20 cellular contexts compared by ENCODE assay signal in genomic region chr11:85937838-85938237, GRCh38.
DNase-seq lines count a peak whose midpoint lies in the region; ATAC-seq and TF ChIP-seq lines count a peak whose summit lies in the region.
"Had no signal": no experiment of that assay in that cellular context is flagged by ENCODE, and none has a peak within 500 bp of the region (broad histone marks: within the 10 kb centered on the region; RNA-seq: fewer than 3 reads in every experiment).

No MANE protein-coding gene starts in this region.

- H3K27ac ChIP-seq in HEK293 (ENCODE audit: extremely low read depth, low read depth, low read length) (no peak overlapping the region), substantia nigra (ENCODE audit: low read depth, low read length, poor library complexity, severe bottlenecking) (no peak overlapping the region)
- H3K27ac ChIP-seq: A549, GM23248 had no signal

- intact Hi-C loops in CD14-positive monocyte (cut with micrococcal nuclease), result no loop called here
- intact Hi-C loops in dendritic cell treated with granulocyte-macrophage colony-stimulating factor and Interleukin-4, amounts not matched to agents 40 ng/mL and 50 ng/mL, for 4 days (cut with micrococcal nuclease), result no loop called here

- DNase-seq in CD14-positive monocyte (ENCODE audit: low spot score) (no peak), NCI-H146 treated with DMSO at 0.1 percent for 48 hours (lab: John Stamatoyannopoulos, UW; ENCODE audit: unreplicated experiment) (no peak), substantia nigra (lab: John Stamatoyannopoulos, UW) (no peak)
- DNase-seq: 8988T; ACHN; C1 segment of cervical spinal cord; CD4-positive, alpha-beta T cell; CD8-positive, alpha-beta memory T cell; DMS 273 treated with DMSO at 0.1 percent for 48 hours; DMS79; EL; GDM1; GM23248; H7; HCEC 1CT had no signal

- no peak overlapping the region for H3K4me3 Mint-ChIP-seq in CD14-positive monocyte
- H3K4me3 Mint-ChIP-seq in dendritic cell treated with granulocyte-macrophage colony-stimulating factor and Interleukin-4, amounts not matched to agents 40 ng/mL and 50 ng/mL, for 4 days, result no peak overlapping the region
- H3K4me3 Mint-ChIP-seq: CD4-positive, alpha-beta T cell; CD8-positive, alpha-beta memory T cell had no signal

- no peaks in the 10 kb centered on the region for H3K9me3 ChIP-seq in HEK293 (ENCODE audit: control insufficient read depth, insufficient read depth, low read depth, low read length)
- H3K9me3 ChIP-seq: A549 had no signal

- peaks cover 8% of the 10 kb centered on the region for H3K4me1 Mint-ChIP-seq in CD14-positive monocyte
- H3K4me1 Mint-ChIP-seq in dendritic cell treated with granulocyte-macrophage colony-stimulating factor and Interleukin-4, amounts not matched to agents 40 ng/mL and 50 ng/mL, for 4 days (ENCODE audit: low read depth), result no peaks in the 10 kb centered on the region
- H3K4me1 Mint-ChIP-seq: CD8-positive, alpha-beta memory T cell had no signal

- no peak overlapping the region for H3K4me3 ChIP-seq in HEK293 (ENCODE audit: low read depth, low read length)
- H3K4me3 ChIP-seq: A549, GM12878, GM23248 had no signal

- peaks cover 1 to 4% of the 10 kb centered on the region in 2 donors for H3K36me3 Mint-ChIP-seq in CD14-positive monocyte
- peaks cover 8% of the 10 kb centered on the region for H3K36me3 Mint-ChIP-seq in dendritic cell treated with granulocyte-macrophage colony-stimulating factor and Interleukin-4, amounts not matched to agents 40 ng/mL and 50 ng/mL, for 4 days (ENCODE audit: low read depth)

- CTCF ChIA-PET in HEK293 (lab: Yijun Ruan, JAX), result no interaction called here

- no peaks in the 10 kb centered on the region for H3K4me1 ChIP-seq in HEK293 (ENCODE audit: control insufficient read depth, insufficient read depth, low read length)
- H3K4me1 ChIP-seq: A549 had no signal

- H3K36me3 ChIP-seq in HEK293 (ENCODE audit: control insufficient read depth in 2 of 2, insufficient read depth in 1 of 2, low read length in 2 of 2), result no peaks in the 10 kb centered on the region

- peak overlapping the region in 5 of 7 donors; percentile 30 to 84 (median 50) for H3K27ac Mint-ChIP-seq in CD14-positive monocyte
- peak overlapping the region; percentile 50 for H3K27ac Mint-ChIP-seq in dendritic cell treated with granulocyte-macrophage colony-stimulating factor and Interleukin-4, amounts not matched to agents 40 ng/mL and 50 ng/mL, for 4 days
- H3K27ac Mint-ChIP-seq: CD4-positive, alpha-beta T cell; CD8-positive, alpha-beta memory T cell had no signal

- peaks cover 4 to 15% (median 4%) of the 10 kb centered on the region in 3 donors for H3K27me3 Mint-ChIP-seq in CD14-positive monocyte (ENCODE audit: low read depth in 3 of 3)
- peaks cover 8% of the 10 kb centered on the region for H3K27me3 Mint-ChIP-seq in dendritic cell treated with granulocyte-macrophage colony-stimulating factor and Interleukin-4, amounts not matched to agents 40 ng/mL and 50 ng/mL, for 4 days
- H3K27me3 Mint-ChIP-seq: CD4-positive, alpha-beta T cell had no signal

- ATAC-seq in HG03521 (IDR thresholded peaks at IDR 0.05; ENCODE audit: unreplicated experiment), result no peak
- ATAC-seq: A549, GM12878 had no signal

- TF ChIP-seq CTCF in CD14-positive monocyte (IDR thresholded peaks at IDR 0.05), result no peak
- TF ChIP-seq CTCF in HEK293 (tag by site-specific recombination; IDR thresholded peaks at IDR 0.05), result no peak

- POLR2A ChIA-PET in HEK293 (lab: Yijun Ruan, JAX), result no interaction called here

- peaks cover 17 to 31% (median 18%) of the 10 kb centered on the region in 7 donors for H3K9me3 Mint-ChIP-seq in CD14-positive monocyte
- H3K9me3 Mint-ChIP-seq in dendritic cell treated with granulocyte-macrophage colony-stimulating factor and Interleukin-4, amounts not matched to agents 40 ng/mL and 50 ng/mL, for 4 days, result peaks cover 23% of the 10 kb centered on the region
- H3K9me3 Mint-ChIP-seq: CD4-positive, alpha-beta T cell; CD8-positive, alpha-beta memory T cell had no signal

TF ChIP-seq in HEK293, 187 proteins besides CTCF, POLR2A, EP300 and RAD21:
- TF ChIP-seq ZFP41 (tag by site-specific recombination; IDR thresholded peaks at IDR 0.05; ENCODE audit: borderline replicate concordance), result no peak
- TF ChIP-seq, protein P1, sequence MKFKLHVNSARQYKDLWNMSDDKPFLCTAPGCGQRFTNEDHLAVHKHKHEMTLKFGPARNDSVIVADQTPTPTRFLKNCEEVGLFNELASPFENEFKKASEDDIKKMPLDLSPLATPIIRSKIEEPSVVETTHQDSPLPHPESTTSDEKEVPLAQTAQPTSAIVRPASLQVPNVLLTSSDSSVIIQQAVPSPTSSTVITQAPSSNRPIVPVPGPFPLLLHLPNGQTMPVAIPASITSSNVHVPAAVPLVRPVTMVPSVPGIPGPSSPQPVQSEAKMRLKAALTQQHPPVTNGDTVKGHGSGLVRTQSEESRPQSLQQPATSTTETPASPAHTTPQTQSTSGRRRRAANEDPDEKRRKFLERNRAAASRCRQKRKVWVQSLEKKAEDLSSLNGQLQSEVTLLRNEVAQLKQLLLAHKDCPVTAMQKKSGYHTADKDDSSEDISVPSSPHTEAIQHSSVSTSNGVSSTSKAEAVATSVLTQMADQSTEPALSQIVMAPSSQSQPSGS (tag by site-specific recombination; IDR thresholded peaks at IDR 0.05; ENCODE audit: low read depth), result 0 out of 2 replicates have a peak, but pooled peaks have one; percentile 27
